Comparison of ENCODE assay signal across 8 cellular contexts in genomic region chr20:35615667-35616464, GRCh38. TPM values are rescaled to one million over a fixed set of nuclear protein-coding genes. Genes with fewer than 3 reads are reported as not detected.
DNase-seq lines count a peak whose midpoint lies in the region; ATAC-seq and TF ChIP-seq lines count a peak whose summit lies in the region.

SPAG4 (plus strand) TSS chr20:35615829; CDS start chr20:35616004, 175 bp downstream.

- peak; percentile 84 for ATAC-seq in HG03378 (IDR thresholded peaks at IDR 0.05; ENCODE audit: unreplicated experiment)

- 0 to 1% methylated on average over 39 to 47 of the region's 68 CpGs for whole genome bisulfite sequencing in lower leg skin, 2 donors

- DNase-seq in AG20443 (ENCODE audit: low spot score), result peak; percentile 100
- peak; percentile 84 for DNase-seq in GM19238 (ENCODE audit: insufficient read length, low spot score)
- DNase-seq in NCI-H69 (lab: John Stamatoyannopoulos, UW), result peak; percentile 100
- DNase-seq in activated CD4-positive, alpha-beta T cell treated with anti-CD3 and anti-CD28 coated beads, Interleukin-2, amount 50 U/mL, for 4 hours, result peak; percentile 100
- DNase-seq in dermis blood vessel endothelial cell, result peak; percentile 100
- DNase-seq in lower leg skin (ENCODE audit: low spot score in 2 of 2), result peak; percentile 99 to 100
- DNase-seq in stimulated activated CD4-positive, alpha-beta T cell treated with anti-CD3 and anti-CD28 coated beads, Interleukin-4, amount 100 ng/mL, for 4 hours, result peak; percentile 99 to 100

- peak within 1 kb of the TSS; percentile 30 for H3K4me3 ChIP-seq in lower leg skin (ENCODE audit: low read depth, poor library complexity, severe bottlenecking)

- intact Hi-C loops in lower leg skin (cut with DNase I; ENCODE audit: low total_unique reads), result no loop called here

- no peak for TF ChIP-seq POLR2A in lower leg skin (IDR thresholded peaks at IDR 0.05)

- no peak for TF ChIP-seq CTCF in lower leg skin (IDR thresholded peaks at IDR 0.05)

RNA-seq across cellular contexts. Expression of gene SPAG4, which starts in this region (rescaled TPM):
- total RNA-seq in dermis blood vessel endothelial cell, result 10.0 and 19.1 TPM in 2 replicates
- total RNA-seq in lower leg skin, result 1 to 10 TPM in 3 of 4 donors, not detected in 1; 1.2 to 2.5 (median 1.9) TPM

Comparison
In these comparisons a context has a peak if more than half of its experiments do, and no peak if none do; other contexts are left out.
1. Peak in every context shown above with its lines: DNase-seq, ATAC-seq and H3K4me3 ChIP-seq.